8 cellular contexts compared by ENCODE assay signal in genomic region chr15:72155635-72156616, GRCh38. TPM values are rescaled to one million over a fixed set of nuclear protein-coding genes. Genes with fewer than 3 reads are reported as not detected.
DNase-seq lines count a peak whose midpoint lies in the region; ATAC-seq and TF ChIP-seq lines count a peak whose summit lies in the region.

No MANE protein-coding gene starts in this region.

- H3K27me3 Mint-ChIP-seq in activated naive CD4-positive, alpha-beta T cell treated with anti-CD3 and anti-CD28 coated beads for 36 hours (ENCODE audit: low read depth) = peaks cover 2% of the 10 kb centered on the region

- H3K27ac ChIP-seq in SJSA1 = no peak overlapping the region
- H3K27ac ChIP-seq in subcutaneous abdominal adipose tissue (ENCODE audit: low read depth, low read length) = no peak overlapping the region

- H3K27ac Mint-ChIP-seq in activated naive CD4-positive, alpha-beta T cell treated with anti-CD3 and anti-CD28 coated beads for 36 hours = no peak overlapping the region

- H3K36me3 ChIP-seq in BJ (ENCODE audit: control insufficient read depth, insufficient read depth, low read length) (no peaks in the 10 kb centered on the region), SJSA1 (no peaks in the 10 kb centered on the region), subcutaneous abdominal adipose tissue (ENCODE audit: control insufficient read depth in 5 of 5, insufficient read depth in 5 of 5, low read length in 5 of 5) (no peaks in the 10 kb centered on the region)

- peak; percentile 84 for TF ChIP-seq CTCF in BJ (IDR thresholded peaks at IDR 0.05; ENCODE audit: insufficient read depth, low read depth, low read length)

- H3K27me3 ChIP-seq in BJ (ENCODE audit: control insufficient read depth, insufficient read depth, low read length) (no peaks in the 10 kb centered on the region), SJSA1 (replicated peaks) (no peaks in the 10 kb centered on the region), subcutaneous abdominal adipose tissue (ENCODE audit: control insufficient read depth in 5 of 5, insufficient read depth in 4 of 5, low read length in 5 of 5) (no peaks in the 10 kb centered on the region)

- no peaks in the 10 kb centered on the region for H3K9me3 Mint-ChIP-seq in activated naive CD4-positive, alpha-beta T cell treated with anti-CD3 and anti-CD28 coated beads for 36 hours

- POLR2A ChIA-PET in BJ (lab: Charles Lee) = interaction anchor here (0.5 to 0.9 kb wide), 3 partner anchors 13 to 412 kb away, joined by 3 to 10 read pairs (median 8); no protein-coding TSS in a partner anchor

- H3K9me3 ChIP-seq in SJSA1 (replicated peaks) (no peaks in the 10 kb centered on the region), subcutaneous abdominal adipose tissue (ENCODE audit: control insufficient read depth in 5 of 5, low read length in 5 of 5) (no peaks in the 10 kb centered on the region)

- H3K4me3 ChIP-seq in BJ (ENCODE audit: low read depth, low read length) (peak overlapping the region; percentile 25), SJSA1 (peak overlapping the region; percentile 32), subcutaneous abdominal adipose tissue (ENCODE audit: low read depth in 1 of 5, low read length in 5 of 5) (peak overlapping the region; percentile 51 to 88 (median 72))

- peaks cover 9% of the 10 kb centered on the region for H3K4me1 ChIP-seq in SJSA1 (replicated peaks)
- H3K4me1 ChIP-seq in subcutaneous abdominal adipose tissue (ENCODE audit: control insufficient read depth in 5 of 5, insufficient read depth in 5 of 5, low read length in 5 of 5) = peaks cover 3 to 15% (median 11%) of the 10 kb centered on the region in 5 donors

- CTCF ChIA-PET in BJ (lab: Yijun Ruan, JAX) = interaction anchor here (0.6 to 2.2 kb wide), 35 partner anchors 9 to 712 kb away, joined by 3 to 18 read pairs (median 4); no protein-coding TSS in a partner anchor
- CTCF ChIA-PET in activated naive CD4-positive, alpha-beta T cell treated with anti-CD3 and anti-CD28 coated beads for 36 hours (lab: Charles Lee) = interaction anchor here (0.6 to 3.3 kb wide), 27 partner anchors 9 to 851 kb away, joined by 3 to 29 read pairs (median 3); no protein-coding TSS in a partner anchor

- DNase-seq in BJ (ENCODE audit: low read depth) (peak; percentile 29), M059J (ENCODE audit: low read depth) (peak; percentile 82), SJSA1 (ENCODE audit: low read depth in 1 of 2, low spot score in 2 of 2) (peak; percentile 82), germinal center (ENCODE audit: low spot score) (peak; percentile 74), nucleus accumbens (lab: John Stamatoyannopoulos, UW) (peak in 54 of 56 donors; percentile 27 to 93 (median 75))
- DNase-seq in activated naive CD4-positive, alpha-beta T cell treated with anti-CD3 and anti-CD28 coated beads for 36 hours = peak; percentile 92

- intact Hi-C loops in activated naive CD4-positive, alpha-beta T cell treated with anti-CD3 and anti-CD28 coated beads for 36 hours (cut with micrococcal nuclease) = loop anchor here (1.0 to 5.0 kb wide), 4 partner anchors 355 to 709 kb away; no protein-coding TSS in a partner anchor

- peak overlapping the region; percentile 60 for H3K4me3 Mint-ChIP-seq in activated naive CD4-positive, alpha-beta T cell treated with anti-CD3 and anti-CD28 coated beads for 36 hours

- peak overlapping the region; percentile 17 to 62 (median 57) for H3K9ac ChIP-seq in subcutaneous abdominal adipose tissue (ENCODE audit: low read length in 5 of 5)

- H3K4me1 Mint-ChIP-seq in activated naive CD4-positive, alpha-beta T cell treated with anti-CD3 and anti-CD28 coated beads for 36 hours (ENCODE audit: low read depth) = peaks cover 4% of the 10 kb centered on the region

- H3K36me3 Mint-ChIP-seq in activated naive CD4-positive, alpha-beta T cell treated with anti-CD3 and anti-CD28 coated beads for 36 hours (ENCODE audit: low read depth) = no peaks in the 10 kb centered on the region

- ATAC-seq in GM19468 (IDR thresholded peaks at IDR 0.05; ENCODE audit: extremely low read depth, unreplicated experiment) = peak; percentile 52

RNA-seq across cellular contexts. Expression of gene SENP8, which starts 37.7 kb away (rescaled TPM):
- 3.1 and 6.0 TPM in 2 replicates for polyA plus RNA-seq in BJ (2011; rRNA removed)
- polyA minus RNA-seq in BJ (2011; rRNA and poly(A)+ RNA removed) = 4.9 and 5.8 TPM in 2 replicates
- 2.2 and 2.5 TPM in 2 replicates for total RNA-seq in M059J (2014; rRNA removed; shearing (Covaris generic))
- total RNA-seq in SJSA1 (2014; rRNA removed; shearing (Covaris generic)) = 0.78 and 2.5 TPM in 2 replicates
- 1 to 10 TPM; 2.0 TPM for total RNA-seq in activated naive CD4-positive, alpha-beta T cell treated with anti-CD3 and anti-CD28 coated beads for 36 hours

RNA-seq across cellular contexts. Expression of gene MYO9A, which starts 38.0 kb away (rescaled TPM):
- 13.1 and 16.4 TPM in 2 replicates for polyA plus RNA-seq in BJ (2011; rRNA removed)
- 37.4 and 40.3 TPM in 2 replicates for polyA minus RNA-seq in BJ (2011; rRNA and poly(A)+ RNA removed)
- total RNA-seq in M059J (2014; rRNA removed; shearing (Covaris generic)) = 13.1 and 15.0 TPM in 2 replicates
- 21.6 and 21.9 TPM in 2 replicates for total RNA-seq in SJSA1 (2014; rRNA removed; shearing (Covaris generic))
- 10 to 100 TPM in 1 of 2 experiments, 1 to 10 TPM in 1; 9.5 to 10.0 TPM for total RNA-seq in activated naive CD4-positive, alpha-beta T cell treated with anti-CD3 and anti-CD28 coated beads for 36 hours

RNA-seq across cellular contexts. Expression of gene GRAMD2A, which starts 41.7 kb away (rescaled TPM):
- 0.17 and 0.21 TPM in 2 replicates for polyA plus RNA-seq in BJ (2011; rRNA removed)
- 0.21 TPM in 1 of 2 replicates, not detected in the other for polyA minus RNA-seq in BJ (2011; rRNA and poly(A)+ RNA removed)
- total RNA-seq in M059J (2014; rRNA removed; shearing (Covaris generic)) = 0.34 and 0.44 TPM in 2 replicates
- total RNA-seq in SJSA1 (2014; rRNA removed; shearing (Covaris generic)) = 0.16 TPM in 1 of 2 replicates, not detected in the other
- not detected for total RNA-seq in activated naive CD4-positive, alpha-beta T cell treated with anti-CD3 and anti-CD28 coated beads for 36 hours

Comparison
In these comparisons a context has a peak if more than half of its experiments do, and no peak if none do; other contexts are left out.
1. DNase-seq: peak in every context shown above with its lines; median percentile 92 in activated naive CD4-positive, alpha-beta T cell treated with anti-CD3 and anti-CD28 coated beads for 36 hours; 82 in M059J; 82 in SJSA1; 75 in nucleus accumbens; 74 in germinal center; 29 in BJ.